ENCODE assay signal across 8 cellular contexts in the genomic region with DNA sequence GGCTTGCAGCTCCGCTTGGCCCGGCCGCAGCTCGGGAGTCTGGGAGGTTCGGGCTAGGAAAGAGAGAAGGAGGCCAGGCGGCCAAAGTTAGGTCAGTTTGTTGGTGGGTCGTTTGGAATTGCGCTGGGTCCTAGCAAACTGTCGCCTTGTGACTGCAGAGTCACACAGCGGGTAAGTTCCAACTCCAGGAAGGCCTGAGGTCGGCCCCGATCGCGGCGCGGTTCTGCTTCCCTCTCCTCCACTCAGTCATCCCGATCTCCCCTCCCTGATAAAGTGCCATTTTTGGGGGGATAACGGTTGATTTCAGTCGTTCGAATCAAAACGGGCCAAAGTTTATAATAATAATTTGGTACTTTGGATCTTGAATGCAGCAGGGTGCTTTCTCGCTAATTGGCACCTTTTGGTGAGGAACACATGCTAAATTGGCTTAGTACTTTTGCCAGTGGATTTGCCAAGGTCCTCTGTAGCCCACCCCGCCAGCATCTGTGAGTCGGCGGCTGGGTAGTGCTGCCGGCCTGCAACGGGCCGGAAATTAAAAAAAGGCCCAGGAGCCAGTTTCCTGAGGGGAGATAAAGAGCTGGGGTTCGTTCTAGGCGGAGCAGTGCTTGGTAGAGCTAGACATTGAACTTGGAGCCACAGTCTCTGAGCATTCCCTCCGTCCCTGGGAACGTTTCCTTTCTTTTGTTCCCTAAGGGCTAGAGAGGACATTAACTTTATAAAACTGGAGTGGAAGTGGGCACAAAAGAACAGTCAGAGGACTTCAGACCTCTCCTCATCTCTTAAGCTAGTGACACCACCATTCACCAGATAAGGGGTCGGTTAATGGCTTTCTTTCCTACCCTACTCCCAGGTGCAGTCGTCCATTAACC. TPM values are rescaled to one million over a fixed set of nuclear protein-coding genes. Genes with fewer than 3 reads are reported as not detected.
DNase-seq lines count a peak whose midpoint lies in the region; ATAC-seq lines count a peak whose summit lies in the region.

No MANE protein-coding gene starts in this region.

- peak overlapping the region; percentile 96 for H3K4me3 ChIP-seq in MG63

- H3K9me3 ChIP-seq in MG63 = no peaks in the 10 kb centered on the region

- peaks cover 32% of the 10 kb centered on the region for H3K36me3 ChIP-seq in MG63

- no peaks in the 10 kb centered on the region for H3K27me3 ChIP-seq in MG63

- intact Hi-C loops in left ventricle myocardium superior (cut with micrococcal nuclease) (no loop called here), sciatic nerve (cut with DNase I) (no loop called here)

- ATAC-seq in left ventricle myocardium superior (peak; percentile 17), sciatic nerve (peak; percentile 8), GM18861 (IDR thresholded peaks at IDR 0.05; ENCODE audit: unreplicated experiment) (no peak)

- peak; percentile 22 for DNase-seq in stimulated activated CD4-positive, alpha-beta T cell treated with anti-CD3 and anti-CD28 coated beads, Interleukin-12 subunit alpha, Interleukin-12 subunit beta, amount 100 ng/mL, for 4 hours
- no peak for DNase-seq in stimulated activated CD4-positive, alpha-beta T cell treated with anti-CD3 and anti-CD28 coated beads, Interleukin-4, amount 100 ng/mL, for 4 hours
- peak; percentile 43 for DNase-seq in MG63
- peak; percentile 28 for DNase-seq in activated naive CD4-positive, alpha-beta T cell treated with anti-CD3 and anti-CD28 coated beads, Interleukin-2, amount 50 U/mL, for 16 hours
- peak; percentile 35 for DNase-seq in left ventricle myocardium superior
- DNase-seq in sciatic nerve (ENCODE audit: low spot score) = no peak
- DNase-seq in hippocampal formation (lab: John Stamatoyannopoulos, UW) = no peak

RNA-seq across cellular contexts. Expression of a gene that starts 0.9 kb away (rescaled TPM):
- total RNA-seq in MG63 (2014; rRNA removed; shearing (Covaris generic); ENCODE audit: low replicate concordance) = 35.8 and 37.1 TPM in 2 replicates
- total RNA-seq in left ventricle myocardium superior = 51.6 TPM
- 40.8 TPM for total RNA-seq in sciatic nerve

RNA-seq across cellular contexts. Expression of a gene that starts 17.2 kb away (rescaled TPM):
- total RNA-seq in MG63 (2014; rRNA removed; shearing (Covaris generic); ENCODE audit: low replicate concordance) = 0.30 and 0.49 TPM in 2 replicates
- total RNA-seq in left ventricle myocardium superior (not detected), sciatic nerve (0.36 TPM)

Comparison
In these comparisons a context has a peak if more than half of its experiments do, and no peak if none do; other contexts are left out.
1. DNase-seq: peak in stimulated activated CD4-positive, alpha-beta T cell treated with anti-CD3 and anti-CD28 coated beads, Interleukin-12 subunit alpha, Interleukin-12 subunit beta, amount 100 ng/mL, for 4 hours (single experiment), MG63 (single experiment), activated naive CD4-positive, alpha-beta T cell treated with anti-CD3 and anti-CD28 coated beads, Interleukin-2, amount 50 U/mL, for 16 hours (single experiment) and left ventricle myocardium superior (single experiment); none in stimulated activated CD4-positive, alpha-beta T cell treated with anti-CD3 and anti-CD28 coated beads, Interleukin-4, amount 100 ng/mL, for 4 hours (0 of 2), sciatic nerve (single experiment) and hippocampal formation (0 of 2).